ENCODE assay signal across 16 cellular contexts in genomic region chr2:164662066-164662465, GRCh38. TPM values are rescaled to one million over a fixed set of nuclear protein-coding genes. Genes with fewer than 3 reads are reported as not detected.
A peak's percentile ranks its signal among the peaks of the same experiment; 100 is the strongest.
DNase-seq lines count a peak whose midpoint lies in the region; ATAC-seq and TF ChIP-seq lines count a peak whose summit lies in the region.
"Had no signal": no experiment of that assay in that cellular context is flagged by ENCODE, and none has a peak within 500 bp of the region (broad histone marks: within the 10 kb centered on the region; RNA-seq: fewer than 3 reads in every experiment).

No MANE protein-coding gene starts in this region.

- no peak overlapping the region for H3K27ac Mint-ChIP-seq in effector memory CD8-positive, alpha-beta T cell

- H3K9me3 Mint-ChIP-seq in effector memory CD8-positive, alpha-beta T cell, result peaks cover 12 to 13% of the 10 kb centered on the region in 2 donors

- H3K36me3 ChIP-seq in gastroesophageal sphincter, result peaks cover 0 to 7% of the 10 kb centered on the region in 2 donors
- H3K36me3 ChIP-seq in left lung, result no peaks in the 10 kb centered on the region
- no peaks in the 10 kb centered on the region for H3K36me3 ChIP-seq in ascending aorta
- H3K36me3 ChIP-seq: MG63 had no signal

- no peaks in the 10 kb centered on the region for H3K9me3 ChIP-seq in gastroesophageal sphincter
- H3K9me3 ChIP-seq in left lung, result no peaks in the 10 kb centered on the region
- no peaks in the 10 kb centered on the region for H3K9me3 ChIP-seq in ascending aorta
- H3K9me3 ChIP-seq: A549, MG63 had no signal

- no peaks in the 10 kb centered on the region for H3K36me3 Mint-ChIP-seq in effector memory CD8-positive, alpha-beta T cell (ENCODE audit: insufficient read depth)

- no peak overlapping the region for H3K4me3 Mint-ChIP-seq in effector memory CD8-positive, alpha-beta T cell

- no peak for TF ChIP-seq CTCF in cardiac fibroblast (IDR thresholded peaks at IDR 0.05; ENCODE audit: low read depth, low read length)
- TF ChIP-seq CTCF in gastroesophageal sphincter (IDR thresholded peaks at IDR 0.05), result no peak
- TF ChIP-seq CTCF in left lung (IDR thresholded peaks at IDR 0.05), result no peak
- TF ChIP-seq CTCF in ascending aorta (IDR thresholded peaks at IDR 0.05), result no peak

- no peaks in the 10 kb centered on the region for H3K4me1 Mint-ChIP-seq in effector memory CD8-positive, alpha-beta T cell (ENCODE audit: low read depth in 2 of 2)

- ATAC-seq in gastroesophageal sphincter (no peak), left lung (peak; percentile 40), HG03378 (IDR thresholded peaks at IDR 0.05; ENCODE audit: unreplicated experiment) (no peak)
- no peak for ATAC-seq in effector memory CD8-positive, alpha-beta T cell (replicated peaks)
- ATAC-seq: A549 had no signal

- H3K4me3 ChIP-seq in cardiac fibroblast (replicated peaks in 1 of 2; ENCODE audit: low read depth in 2 of 2, low read length in 2 of 2) (no peak overlapping the region), gastroesophageal sphincter (no peak overlapping the region), left lung (no peak overlapping the region), ascending aorta (no peak overlapping the region)
- H3K4me3 ChIP-seq: A549, MG63 had no signal

- DNase-seq in EH (ENCODE audit: low read depth) (peak; percentile 47), cardiac fibroblast (ENCODE audit: low read depth in 2 of 2) (peak; percentile 14 to 15), left lung (no peak), ascending aorta (ENCODE audit: low spot score in 2 of 2) (no peak)
- DNase-seq in effector memory CD8-positive, alpha-beta T cell, result no peak
- DNase-seq: GF-D8, MG63, NCI-H1092 treated with DMSO at 0.1 percent for 48 hours, NCI-H1694, NCI-H2107, NCI-H2227 treated with DMSO at 0.1 percent for 48 hours, NCI-H524 had no signal

- no peaks in the 10 kb centered on the region for H3K27me3 Mint-ChIP-seq in effector memory CD8-positive, alpha-beta T cell

- no peak for TF ChIP-seq POLR2A in gastroesophageal sphincter (IDR thresholded peaks at IDR 0.05)

- H3K4me1 ChIP-seq in gastroesophageal sphincter, result peaks cover 0 to 18% (median 0%) of the 10 kb centered on the region in 3 donors
- H3K4me1 ChIP-seq in left lung, result no peaks in the 10 kb centered on the region
- no peaks in the 10 kb centered on the region for H3K4me1 ChIP-seq in ascending aorta

- peak overlapping the region in 3 of 4 donors; percentile 38 to 46 (median 44) for H3K27ac ChIP-seq in gastroesophageal sphincter
- H3K27ac ChIP-seq in left lung, result no peak overlapping the region
- H3K27ac ChIP-seq in ascending aorta, result no peak overlapping the region
- H3K27ac ChIP-seq: C4-2B had no signal

- no peak for TF ChIP-seq EP300 in gastroesophageal sphincter (IDR thresholded peaks at IDR 0.05)

- 24 to 33% methylated on average over 1 of the region's 1 CpG for WGBS in gastroesophageal sphincter (ENCODE audit: low coverage in 1 of 2), 2 donors

- H3K27me3 ChIP-seq in gastroesophageal sphincter (no peaks in the 10 kb centered on the region), left lung (no peaks in the 10 kb centered on the region), ascending aorta (no peaks in the 10 kb centered on the region)
- H3K27me3 ChIP-seq: MG63 had no signal

- intact Hi-C loops in left lung (cut with DNase I) (no loop called here), ascending aorta (cut with DNase I) (no loop called here)

RNA-seq across cellular contexts. Expression of gene GRB14, which starts 40.8 kb away (rescaled TPM):
- total RNA-seq in gastroesophageal sphincter (1 to 10 TPM in 3 of 4 donors, under 1 TPM in 1; 0.94 to 5.3 (median 2.4) TPM), left lung (1 to 10 TPM; 4.1 to 9.4 TPM), ascending aorta (1.1 TPM)

Comparison
In these comparisons a context has a peak if more than half of its experiments do, and no peak if none do; other contexts are left out.
1. DNase-seq: peak in EH (single experiment) and cardiac fibroblast (2 of 2); none in left lung (0 of 2), effector memory CD8-positive, alpha-beta T cell (0 of 3) and ascending aorta (0 of 2).
2. H3K27ac ChIP-seq: peak in gastroesophageal sphincter (3 of 4); none in left lung (0 of 2) and ascending aorta (0 of 2).